8 cellular contexts compared by ENCODE assay signal in the genomic region with DNA sequence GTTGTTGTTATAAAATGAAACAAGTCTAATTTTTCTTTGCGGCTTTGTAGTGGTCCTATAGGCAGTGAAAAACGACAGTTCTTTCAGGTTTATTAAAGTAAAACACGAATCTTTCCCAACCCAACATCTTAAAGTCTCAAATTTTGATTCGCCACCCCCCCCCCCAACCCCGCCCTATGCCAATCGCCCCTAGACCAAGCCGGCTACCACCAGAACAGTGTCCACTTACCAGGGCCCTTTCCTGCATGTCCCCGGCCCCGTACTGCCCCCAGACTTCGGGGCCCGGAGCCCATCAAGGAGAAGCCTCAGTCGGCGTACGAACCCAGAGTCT. TPM values are rescaled to one million over a fixed set of nuclear protein-coding genes. Genes with fewer than 3 reads are reported as not detected.
DNase-seq lines count a peak whose midpoint lies in the region; ATAC-seq, FAIRE-seq and TF ChIP-seq lines count a peak whose summit lies in the region.

No MANE protein-coding gene starts in this region.

- peak overlapping the region; percentile 94 for H3K4me2 ChIP-seq in smooth muscle cell

- H3K9ac ChIP-seq in smooth muscle cell (ENCODE audit: low read depth), result peak overlapping the region; percentile 89

- peak; percentile 3 for ATAC-seq in GM21723 (IDR thresholded peaks at IDR 0.05; ENCODE audit: unreplicated experiment)
- ATAC-seq in SK-N-SH treated with all-trans-retinoic acid at 6 μM for 48 hours, result peak; percentile 43
- peak; percentile 7 for ATAC-seq in gastroesophageal sphincter
- ATAC-seq in GM21576 (IDR thresholded peaks at IDR 0.05; ENCODE audit: unreplicated experiment), result no peak

- peaks cover 23% of the 10 kb centered on the region for H3F3A ChIP-seq in smooth muscle cell (ENCODE audit: low read depth)

- H3K27ac ChIP-seq in gastroesophageal sphincter, result peak overlapping the region; percentile 78 to 96 (median 92)
- H3K27ac ChIP-seq in smooth muscle cell (ENCODE audit: low read depth), result peak overlapping the region; percentile 68

- no peak for TF ChIP-seq EP300 in gastroesophageal sphincter (IDR thresholded peaks at IDR 0.05)

- TF ChIP-seq POLR2A in gastroesophageal sphincter (IDR thresholded peaks at IDR 0.05), result no peak

- peaks cover 0 to 35% of the 10 kb centered on the region in 2 donors for H3K36me3 ChIP-seq in gastroesophageal sphincter
- H3K36me3 ChIP-seq in smooth muscle cell (ENCODE audit: low read depth), result no peaks in the 10 kb centered on the region

- H3K27me3 ChIP-seq in gastroesophageal sphincter, result no peaks in the 10 kb centered on the region
- H3K27me3 ChIP-seq in smooth muscle cell (ENCODE audit: low read depth), result no peaks in the 10 kb centered on the region

- peaks cover 0 to 60% (median 21%) of the 10 kb centered on the region in 3 donors for H3K4me1 ChIP-seq in gastroesophageal sphincter
- H3K4me1 ChIP-seq in smooth muscle cell (ENCODE audit: low read depth), result peaks cover 19% of the 10 kb centered on the region

- H3K79me2 ChIP-seq in smooth muscle cell (ENCODE audit: low read depth), result peaks cover 81% of the 10 kb centered on the region

- 0% methylated on average over 3 to 6 of the region's 14 CpGs for WGBS in gastroesophageal sphincter (ENCODE audit: low coverage in 1 of 2), 2 donors
- 3% methylated on average over 14 of the region's 14 CpGs for WGBS in smooth muscle cell (ENCODE audit: low lambda C conversion rate)

- H3K9me3 ChIP-seq in gastroesophageal sphincter (no peaks in the 10 kb centered on the region), smooth muscle cell (replicated peaks; ENCODE audit: low read depth) (no peaks in the 10 kb centered on the region)

- TF ChIP-seq CTCF in gastroesophageal sphincter (IDR thresholded peaks at IDR 0.05) (no peak), smooth muscle cell (IDR thresholded peaks at IDR 0.05; ENCODE audit: borderline replicate concordance, insufficient read depth, poor library complexity, severe bottlenecking) (no peak), D721Med (IDR thresholded peaks at IDR 0.05; ENCODE audit: insufficient read depth, missing control alignments) (no peak)

- no peak for FAIRE-seq in D721Med (lab: Jason Lieb, UNC)

- peak overlapping the region; percentile 97 for H2AFZ ChIP-seq in smooth muscle cell (ENCODE audit: low read depth)

- peak overlapping the region; percentile 66 to 69 for H3K4me3 ChIP-seq in gastroesophageal sphincter
- H3K4me3 ChIP-seq in smooth muscle cell, result peak overlapping the region; percentile 95

- DNase-seq in smooth muscle cell (lab: John Stamatoyannopoulos, UW; ENCODE audit: unreplicated experiment) (no peak), D721Med (ENCODE audit: insufficient read length, low spot score) (no peak), NCI-H1092 treated with DMSO at 0.1 percent for 48 hours (lab: John Stamatoyannopoulos, UW) (no peak), GM19240 (ENCODE audit: insufficient read length, low spot score) (no peak)

- H4K20me1 ChIP-seq in smooth muscle cell (ENCODE audit: low read depth), result peaks cover 33% of the 10 kb centered on the region

TF ChIP-seq in SK-N-SH treated with all-trans-retinoic acid at 6 μM for 48 hours, 23 proteins besides CTCF, POLR2A, EP300 and RAD21:
- TF ChIP-seq, protein P1, sequence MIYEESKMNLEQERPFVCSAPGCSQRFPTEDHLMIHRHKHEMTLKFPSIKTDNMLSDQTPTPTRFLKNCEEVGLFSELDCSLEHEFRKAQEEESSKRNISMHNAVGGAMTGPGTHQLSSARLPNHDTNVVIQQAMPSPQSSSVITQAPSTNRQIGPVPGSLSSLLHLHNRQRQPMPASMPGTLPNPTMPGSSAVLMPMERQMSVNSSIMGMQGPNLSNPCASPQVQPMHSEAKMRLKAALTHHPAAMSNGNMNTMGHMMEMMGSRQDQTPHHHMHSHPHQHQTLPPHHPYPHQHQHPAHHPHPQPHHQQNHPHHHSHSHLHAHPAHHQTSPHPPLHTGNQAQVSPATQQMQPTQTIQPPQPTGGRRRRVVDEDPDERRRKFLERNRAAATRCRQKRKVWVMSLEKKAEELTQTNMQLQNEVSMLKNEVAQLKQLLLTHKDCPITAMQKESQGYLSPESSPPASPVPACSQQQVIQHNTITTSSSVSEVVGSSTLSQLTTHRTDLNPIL (CRISPR knock-in tag; IDR thresholded peaks at IDR 0.05; ENCODE audit: low read depth), result no peak
- TF ChIP-seq ISL1 (CRISPR knock-in tag; IDR thresholded peaks at IDR 0.05) (no peak), ZFP30 (CRISPR knock-in tag; IDR thresholded peaks at IDR 0.05) (no peak), ZNF565 (CRISPR knock-in tag; conservative IDR thresholded peaks at IDR 0.05; ENCODE audit: low read depth) (no peak)
- TF ChIP-seq, protein P2, sequence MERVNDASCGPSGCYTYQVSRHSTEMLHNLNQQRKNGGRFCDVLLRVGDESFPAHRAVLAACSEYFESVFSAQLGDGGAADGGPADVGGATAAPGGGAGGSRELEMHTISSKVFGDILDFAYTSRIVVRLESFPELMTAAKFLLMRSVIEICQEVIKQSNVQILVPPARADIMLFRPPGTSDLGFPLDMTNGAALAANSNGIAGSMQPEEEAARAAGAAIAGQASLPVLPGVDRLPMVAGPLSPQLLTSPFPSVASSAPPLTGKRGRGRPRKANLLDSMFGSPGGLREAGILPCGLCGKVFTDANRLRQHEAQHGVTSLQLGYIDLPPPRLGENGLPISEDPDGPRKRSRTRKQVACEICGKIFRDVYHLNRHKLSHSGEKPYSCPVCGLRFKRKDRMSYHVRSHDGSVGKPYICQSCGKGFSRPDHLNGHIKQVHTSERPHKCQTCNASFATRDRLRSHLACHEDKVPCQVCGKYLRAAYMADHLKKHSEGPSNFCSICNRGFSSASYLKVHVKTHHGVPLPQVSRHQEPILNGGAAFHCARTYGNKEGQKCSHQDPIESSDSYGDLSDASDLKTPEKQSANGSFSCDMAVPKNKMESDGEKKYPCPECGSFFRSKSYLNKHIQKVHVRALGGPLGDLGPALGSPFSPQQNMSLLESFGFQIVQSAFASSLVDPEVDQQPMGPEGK (CRISPR knock-in tag; IDR thresholded peaks at IDR 0.05; ENCODE audit: borderline replicate concordance), result 0 out of 2 replicates have a peak, but pooled peaks have one; percentile 11
TF ChIP-seq in SK-N-SH treated with all-trans-retinoic acid at 6 μM for 48 hours: peak in this region for 1.

RNA-seq across cellular contexts. Expression of a gene that starts 0.3 kb away (rescaled TPM):
- total RNA-seq in gastroesophageal sphincter (10 to 100 TPM; 19.9 to 29.5 (median 21.4) TPM), smooth muscle cell (51.7 and 65.9 TPM in 2 replicates)
- 67.8 and 68.3 TPM in 2 replicates for polyA plus RNA-seq in smooth muscle cell

RNA-seq across cellular contexts. Expression of a gene that starts 3.9 kb away (rescaled TPM):
- total RNA-seq in gastroesophageal sphincter, result 100 to 1,000 TPM in 2 of 4 donors, 10 to 100 TPM in 2; 48.4 to 121 (median 101) TPM
- total RNA-seq in smooth muscle cell, result 44.8 and 83.9 TPM in 2 replicates
- polyA plus RNA-seq in smooth muscle cell, result 48.3 and 66.9 TPM in 2 replicates

RNA-seq across cellular contexts. Expression of a gene that starts 29.9 kb away (rescaled TPM):
- total RNA-seq in gastroesophageal sphincter (10 to 100 TPM; 17.9 to 53.9 (median 25.7) TPM), smooth muscle cell (12.4 and 13.3 TPM in 2 replicates)
- polyA plus RNA-seq in smooth muscle cell, result 11.1 and 15.2 TPM in 2 replicates

RNA-seq across cellular contexts. Expression of a gene that starts 37.3 kb away (rescaled TPM):
- 10 to 100 TPM; 47.5 to 65.1 (median 49.6) TPM for total RNA-seq in gastroesophageal sphincter
- total RNA-seq in smooth muscle cell, result 50.3 and 54.7 TPM in 2 replicates
- 36.4 and 41.5 TPM in 2 replicates for polyA plus RNA-seq in smooth muscle cell
